Comparison of ENCODE assay signal across 16 cellular contexts in genomic region chr2:141513853-141514252, GRCh38.
DNase-seq lines count a peak whose midpoint lies in the region; ATAC-seq and TF ChIP-seq lines count a peak whose summit lies in the region.
"Had no signal": no experiment of that assay in that cellular context is flagged by ENCODE, and none has a peak within 500 bp of the region (broad histone marks: within the 10 kb centered on the region; RNA-seq: fewer than 3 reads in every experiment).

No MANE protein-coding gene starts in this region.

- ATAC-seq in GM18502 (IDR thresholded peaks at IDR 0.05; ENCODE audit: poor library complexity, unreplicated experiment): peak; percentile 100
- ATAC-seq in GM19467 (IDR thresholded peaks at IDR 0.05; ENCODE audit: unreplicated experiment): peak; percentile 98
- peak; percentile 100 for ATAC-seq in HG02884 (IDR thresholded peaks at IDR 0.05; ENCODE audit: unreplicated experiment)
- peak; percentile 99 for ATAC-seq in HG03520 (IDR thresholded peaks at IDR 0.05; ENCODE audit: unreplicated experiment)
- ATAC-seq: left cardiac atrium, T-cell had no signal

- H3K4me3 ChIP-seq in foreskin fibroblast (ENCODE audit: low read depth in 1 of 2, low read length in 2 of 2): no peak overlapping the region

- no peak for TF ChIP-seq CTCF in foreskin fibroblast (IDR thresholded peaks at IDR 0.05; ENCODE audit: low read depth, low read length)

- DNase-seq in 8988T (no peak), foreskin fibroblast (no peak), NAMALWA (ENCODE audit: low spot score) (no peak), cerebellum (ENCODE audit: low spot score) (no peak)
- DNase-seq: activated CD8-positive, alpha-beta memory T cell treated with anti-CD3 and anti-CD28 coated beads for 24 hours; BE2C; GF-D8; left cardiac atrium; NCI-H1048; nephron progenitor cell; stimulated activated naive CD4-positive, alpha-beta T cell; T-cell had no signal
